Comparison of ENCODE assay signal across 1 cellular context in the genomic region with DNA sequence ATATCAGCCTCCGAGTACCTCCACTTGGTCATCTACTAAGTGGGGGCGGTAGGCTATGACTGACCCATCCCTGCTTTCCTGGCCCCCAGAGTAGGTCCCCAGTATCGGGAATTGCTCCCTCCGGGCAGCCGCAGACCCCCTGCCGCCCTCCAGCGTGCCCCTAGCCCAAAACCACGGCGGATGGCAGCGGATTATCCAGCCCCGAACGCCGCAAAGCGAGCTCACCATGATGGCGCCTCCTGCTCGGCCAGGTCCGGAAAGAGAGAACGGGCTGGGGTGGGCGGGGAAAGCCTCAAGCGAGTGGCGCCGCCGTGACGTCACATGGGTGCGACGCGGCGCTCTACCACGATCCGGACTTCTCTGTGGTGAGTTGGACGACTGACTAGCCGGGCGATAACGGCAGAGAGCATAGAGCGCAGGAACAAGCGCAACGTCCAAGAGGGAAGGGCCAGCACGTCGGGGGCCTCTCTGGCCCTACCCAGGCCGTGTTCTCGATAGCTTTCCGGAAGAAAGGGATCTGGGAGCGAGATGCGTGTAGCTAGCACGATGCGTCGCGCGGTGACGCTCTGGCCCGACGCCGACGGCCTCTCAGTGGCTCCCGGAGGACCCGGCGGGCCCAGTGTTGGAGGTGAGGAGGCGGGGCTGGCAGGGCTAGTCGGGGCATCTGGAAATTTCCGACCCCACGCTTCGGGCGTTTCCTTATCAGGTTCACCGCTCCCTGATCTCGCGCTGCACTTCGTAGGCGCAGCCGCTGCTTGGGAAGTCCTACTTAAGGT.
TF ChIP-seq lines count a peak whose summit lies in the region.

Gene RPL18 (minus strand): TSS at position 263 of the 776 bp plus-strand sequence. CDS start 35 bp downstream, at position 228.
Gene SPHK2 (plus strand): TSS at position 591 of the 776 bp plus-strand sequence. CDS start 1,009 bp downstream, outside the sequence.

TF ChIP-seq in WTC11, 78 proteins besides CTCF, POLR2A, EP300 and RAD21 (continued from another document and continues in another):
- TF ChIP-seq, protein P1, sequence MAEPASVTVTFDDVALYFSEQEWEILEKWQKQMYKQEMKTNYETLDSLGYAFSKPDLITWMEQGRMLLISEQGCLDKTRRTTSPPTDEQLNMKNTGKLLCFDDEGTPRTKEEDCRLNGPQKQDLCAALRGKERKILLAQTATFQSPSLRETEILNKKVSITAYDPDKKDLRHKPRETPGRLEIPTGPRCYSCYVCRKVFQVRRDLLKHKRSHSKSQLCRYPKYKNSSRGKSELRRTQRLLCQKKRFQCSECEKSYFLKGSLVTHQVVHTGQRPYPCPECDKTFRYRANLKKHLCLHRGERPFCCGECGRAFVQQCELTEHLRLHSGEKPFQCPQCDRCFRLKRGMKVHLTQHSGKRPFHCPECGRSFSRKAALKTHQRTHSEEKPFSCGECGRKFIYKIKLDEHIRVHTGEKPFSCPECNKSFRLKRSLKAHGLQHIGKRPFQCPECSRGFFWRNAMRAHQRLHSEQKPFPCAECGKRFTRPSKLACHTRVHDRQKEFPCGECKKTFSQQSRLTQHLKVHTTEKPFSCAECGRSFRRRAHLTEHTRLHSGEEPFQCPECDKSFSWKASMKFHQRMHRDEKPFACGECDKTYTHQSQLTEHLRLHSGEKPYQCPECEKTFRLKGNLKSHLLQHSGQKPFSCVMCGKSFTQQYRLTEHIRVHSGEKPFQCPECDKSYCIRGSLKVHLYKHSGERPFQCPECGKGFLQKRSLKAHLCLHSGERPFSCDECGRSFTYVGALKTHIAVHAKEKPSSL (CRISPR knock-in tag; conservative IDR thresholded peaks at IDR 0.05) = no peak
- TF ChIP-seq SOX15 (CRISPR knock-in tag; IDR thresholded peaks at IDR 0.05) (no peak), ZNF263 (CRISPR knock-in tag; IDR thresholded peaks at IDR 0.05; ENCODE audit: low read depth) (no peak), ETV6 (CRISPR knock-in tag; IDR thresholded peaks at IDR 0.05) (peak; percentile 41; the same call in 1 of the 2 replicates), CREB1 (CRISPR knock-in tag; IDR thresholded peaks at IDR 0.05) (peak; percentile 90), FOXJ3 (CRISPR knock-in tag; IDR thresholded peaks at IDR 0.05; ENCODE audit: borderline replicate concordance) (no peak), ARID4B (CRISPR knock-in tag; IDR thresholded peaks at IDR 0.05; ENCODE audit: borderline replicate concordance) (peak; percentile 72; the same call in 1 of the 2 replicates), USF1 (CRISPR knock-in tag; IDR thresholded peaks at IDR 0.05) (peak; percentile 66; the same call in 1 of the 2 replicates), SMAD4 (CRISPR knock-in tag; IDR thresholded peaks at IDR 0.05) (0 out of 2 replicates have a peak, but pooled peaks have one; percentile 4), ZNF512 (CRISPR knock-in tag; IDR thresholded peaks at IDR 0.05; ENCODE audit: borderline replicate concordance) (no peak), HMGA2 (CRISPR knock-in tag; IDR thresholded peaks at IDR 0.05) (no peak), FOXP4 (CRISPR knock-in tag; IDR thresholded peaks at IDR 0.05) (peak; percentile 78; the same call in 1 of the 2 replicates), PRDM15 (CRISPR knock-in tag; IDR thresholded peaks at IDR 0.05) (no peak), ELF4 (CRISPR knock-in tag; IDR thresholded peaks at IDR 0.05; ENCODE audit: low read depth) (no peak), GABPB1 (CRISPR knock-in tag; IDR thresholded peaks at IDR 0.05) (peak; percentile 60), TEAD1 (CRISPR knock-in tag; IDR thresholded peaks at IDR 0.05) (peak; percentile 47; the same call in 1 of the 2 replicates), CBFB (CRISPR knock-in tag; IDR thresholded peaks at IDR 0.05; ENCODE audit: low read depth) (no peak), IRF2 (CRISPR knock-in tag; IDR thresholded peaks at IDR 0.05; ENCODE audit: borderline replicate concordance, low read depth) (0 out of 2 replicates have a peak, but pooled peaks have one; percentile 61), ZNF121 (CRISPR knock-in tag; IDR thresholded peaks at IDR 0.05) (0 out of 2 replicates have a peak, but pooled peaks have one; percentile 48), ZNF671 (CRISPR knock-in tag; IDR thresholded peaks at IDR 0.05) (no peak), SP1 (CRISPR knock-in tag; conservative IDR thresholded peaks at IDR 0.05) (peak; percentile 99), FOXK1 (CRISPR knock-in tag; IDR thresholded peaks at IDR 0.05) (peak; percentile 97), ATF1 (CRISPR knock-in tag; IDR thresholded peaks at IDR 0.05) (peak; percentile 86), NFYB (CRISPR knock-in tag; conservative IDR thresholded peaks at IDR 0.05; ENCODE audit: low read depth) (peak; percentile 19; the same call in 1 of the 2 replicates), TEAD4 (CRISPR knock-in tag; IDR thresholded peaks at IDR 0.05) (0 out of 2 replicates have a peak, but pooled peaks have one; percentile 15), GTF2I (CRISPR knock-in tag; conservative IDR thresholded peaks at IDR 0.05) (peak; percentile 92), ZNF423 (CRISPR knock-in tag; IDR thresholded peaks at IDR 0.05) (no peak), NR2C2 (CRISPR knock-in tag; IDR thresholded peaks at IDR 0.05) (no peak), MYBL2 (CRISPR knock-in tag; IDR thresholded peaks at IDR 0.05) (peak; percentile 78; the same call in 1 of the 2 replicates)
- TF ChIP-seq, protein P2, sequence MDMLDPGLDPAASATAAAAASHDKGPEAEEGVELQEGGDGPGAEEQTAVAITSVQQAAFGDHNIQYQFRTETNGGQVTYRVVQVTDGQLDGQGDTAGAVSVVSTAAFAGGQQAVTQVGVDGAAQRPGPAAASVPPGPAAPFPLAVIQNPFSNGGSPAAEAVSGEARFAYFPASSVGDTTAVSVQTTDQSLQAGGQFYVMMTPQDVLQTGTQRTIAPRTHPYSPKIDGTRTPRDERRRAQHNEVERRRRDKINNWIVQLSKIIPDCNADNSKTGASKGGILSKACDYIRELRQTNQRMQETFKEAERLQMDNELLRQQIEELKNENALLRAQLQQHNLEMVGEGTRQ (CRISPR knock-in tag; IDR thresholded peaks at IDR 0.05) = peak; percentile 47
- TF ChIP-seq, protein P3, sequence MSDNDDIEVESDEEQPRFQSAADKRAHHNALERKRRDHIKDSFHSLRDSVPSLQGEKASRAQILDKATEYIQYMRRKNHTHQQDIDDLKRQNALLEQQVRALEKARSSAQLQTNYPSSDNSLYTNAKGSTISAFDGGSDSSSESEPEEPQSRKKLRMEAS (CRISPR knock-in tag; IDR thresholded peaks at IDR 0.05) = peak; percentile 97
- TF ChIP-seq, protein P4, sequence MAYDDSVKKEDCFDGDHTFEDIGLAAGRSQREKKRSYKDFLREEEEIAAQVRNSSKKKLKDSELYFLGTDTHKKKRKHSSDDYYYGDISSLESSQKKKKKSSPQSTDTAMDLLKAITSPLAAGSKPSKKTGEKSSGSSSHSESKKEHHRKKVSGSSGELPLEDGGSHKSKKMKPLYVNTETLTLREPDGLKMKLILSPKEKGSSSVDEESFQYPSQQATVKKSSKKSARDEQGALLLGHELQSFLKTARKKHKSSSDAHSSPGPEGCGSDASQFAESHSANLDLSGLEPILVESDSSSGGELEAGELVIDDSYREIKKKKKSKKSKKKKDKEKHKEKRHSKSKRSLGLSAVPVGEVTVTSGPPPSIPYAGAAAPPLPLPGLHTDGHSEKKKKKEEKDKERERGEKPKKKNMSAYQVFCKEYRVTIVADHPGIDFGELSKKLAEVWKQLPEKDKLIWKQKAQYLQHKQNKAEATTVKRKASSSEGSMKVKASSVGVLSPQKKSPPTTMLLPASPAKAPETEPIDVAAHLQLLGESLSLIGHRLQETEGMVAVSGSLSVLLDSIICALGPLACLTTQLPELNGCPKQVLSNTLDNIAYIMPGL (CRISPR knock-in tag; IDR thresholded peaks at IDR 0.05) = peak; percentile 69; the same call in 1 of the 2 replicates
- TF ChIP-seq, protein P5, sequence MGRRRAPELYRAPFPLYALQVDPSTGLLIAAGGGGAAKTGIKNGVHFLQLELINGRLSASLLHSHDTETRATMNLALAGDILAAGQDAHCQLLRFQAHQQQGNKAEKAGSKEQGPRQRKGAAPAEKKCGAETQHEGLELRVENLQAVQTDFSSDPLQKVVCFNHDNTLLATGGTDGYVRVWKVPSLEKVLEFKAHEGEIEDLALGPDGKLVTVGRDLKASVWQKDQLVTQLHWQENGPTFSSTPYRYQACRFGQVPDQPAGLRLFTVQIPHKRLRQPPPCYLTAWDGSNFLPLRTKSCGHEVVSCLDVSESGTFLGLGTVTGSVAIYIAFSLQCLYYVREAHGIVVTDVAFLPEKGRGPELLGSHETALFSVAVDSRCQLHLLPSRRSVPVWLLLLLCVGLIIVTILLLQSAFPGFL (CRISPR knock-in tag; IDR thresholded peaks at IDR 0.05; ENCODE audit: borderline replicate concordance) = no peak
